In genomic region chr10:47990097-47990496, GRCh38 we compare ENCODE assay signal across 15 cellular contexts. TPM values are rescaled to one million over a fixed set of nuclear protein-coding genes. Genes with fewer than 3 reads are reported as not detected.
"Had no signal": no experiment of that assay in that cellular context is flagged by ENCODE, and none has a peak within 500 bp of the region (broad histone marks: within the 10 kb centered on the region; RNA-seq: fewer than 3 reads in every experiment).

No MANE protein-coding gene starts in this region.

RNA-seq across cellular contexts. Expression of gene FAM25C, which starts 9.5 kb away (rescaled TPM):
- total RNA-seq: stomach, subcutaneous adipose tissue, temporal lobe, testis, thoracic aorta, thyroid gland, tibial nerve, transverse colon, upper lobe of left lung, upper lobe of right lung, ureter, urinary bladder, uterus, vagina had no signal
- polyA plus RNA-seq: stomach, thymus, urinary bladder had no signal
